Comparison of ENCODE assay signal across 16 cellular contexts in genomic region chr1:177928194-177928593, GRCh38. TPM values are rescaled to one million over a fixed set of nuclear protein-coding genes. Genes with fewer than 3 reads are reported as not detected.
A peak's percentile ranks its signal among the peaks of the same experiment; 100 is the strongest.
DNase-seq lines count a peak whose midpoint lies in the region; ATAC-seq, FAIRE-seq and TF ChIP-seq lines count a peak whose summit lies in the region.
"Had no signal": no experiment of that assay in that cellular context is flagged by ENCODE, and none has a peak within 500 bp of the region (broad histone marks: within the 10 kb centered on the region; RNA-seq: fewer than 3 reads in every experiment).

No MANE protein-coding gene starts in this region.

- DNase-seq in NOMO-1 (lab: John Stamatoyannopoulos, UW; ENCODE audit: unreplicated experiment in 2 of 2) (peak; percentile 1 to 22), NOMO-1 treated with dmso at 0.1 percent for 144 hours (lab: John Stamatoyannopoulos, UW; ENCODE audit: unreplicated experiment) (no peak), foreskin keratinocyte (peak in 1 of 2 donors; percentile 50), urothelium cell line (ENCODE audit: low spot score) (peak; percentile 17), mesothelial cell of epicardium (ENCODE audit: low spot score in 2 of 2, unreplicated experiment in 2 of 2) (no peak)
- DNase-seq in effector CD4-positive, alpha-beta T cell = no peak
- no peak for DNase-seq in stimulated activated CD4-positive, alpha-beta T cell treated with anti-CD3 and anti-CD28 coated beads, Interleukin-4, amount 100 ng/mL, for 1 hour
- DNase-seq: activated CD8-positive, alpha-beta T cell treated with anti-CD3 and anti-CD28 coated beads for 36 hours; activated gamma-delta T cell treated with Interleukin-2 at 50 U/mL for 16 hours; AML-193; heart left ventricle; NCI-H1092 treated with DMSO at 0.1 percent for 48 hours; retina had no signal

- H3K4me3 Mint-ChIP-seq in mesothelial cell of epicardium = no peak overlapping the region
- H3K4me3 Mint-ChIP-seq: activated CD8-positive, alpha-beta T cell treated with anti-CD3 and anti-CD28 coated beads for 36 hours; memory B cell; T-helper 1 cell treated with Interleukin-12 subunit alpha and Interleukin-12 subunit beta and Interleukin-4 antibody, amounts not matched to agents 30 μg/mL and 1 μg/mL, for 36 hours had no signal

- H3K9me3 Mint-ChIP-seq in mesothelial cell of epicardium = no peaks in the 10 kb centered on the region
- H3K9me3 Mint-ChIP-seq: activated CD8-positive, alpha-beta T cell treated with anti-CD3 and anti-CD28 coated beads for 36 hours; memory B cell; T-helper 1 cell treated with Interleukin-12 subunit alpha and Interleukin-12 subunit beta and Interleukin-4 antibody, amounts not matched to agents 30 μg/mL and 1 μg/mL, for 36 hours had no signal

- FAIRE-seq in urothelium cell line (lab: Jason Lieb, UNC) = no peak

- H3K27ac Mint-ChIP-seq in mesothelial cell of epicardium = no peak overlapping the region
- H3K27ac Mint-ChIP-seq: activated CD8-positive, alpha-beta T cell treated with anti-CD3 and anti-CD28 coated beads for 36 hours; memory B cell; T-helper 1 cell treated with Interleukin-12 subunit alpha and Interleukin-12 subunit beta and Interleukin-4 antibody, amounts not matched to agents 30 μg/mL and 1 μg/mL, for 36 hours had no signal

- peaks cover 2% of the 10 kb centered on the region for H3K36me3 Mint-ChIP-seq in mesothelial cell of epicardium
- H3K36me3 Mint-ChIP-seq: memory B cell had no signal

- H3K27me3 Mint-ChIP-seq in mesothelial cell of epicardium (ENCODE audit: low read depth) = no peaks in the 10 kb centered on the region
- H3K27me3 Mint-ChIP-seq: activated CD8-positive, alpha-beta T cell treated with anti-CD3 and anti-CD28 coated beads for 36 hours had no signal

- TF ChIP-seq CTCF in VCaP (conservative IDR thresholded peaks at IDR 0.05) = peak; percentile 53
- peak; percentile 57 for TF ChIP-seq CTCF in foreskin keratinocyte (conservative IDR thresholded peaks at IDR 0.05)
- TF ChIP-seq CTCF in mesothelial cell of epicardium (IDR thresholded peaks at IDR 0.05; ENCODE audit: unreplicated experiment) = no peak

- no peaks in the 10 kb centered on the region for H3K4me1 Mint-ChIP-seq in mesothelial cell of epicardium
- H3K4me1 Mint-ChIP-seq: memory B cell had no signal

- H3K4me1 ChIP-seq in foreskin keratinocyte = peaks cover 20% of the 10 kb centered on the region
- H3K4me1 ChIP-seq: heart left ventricle had no signal

- no peak overlapping the region for H3K27ac ChIP-seq in VCaP
- H3K27ac ChIP-seq in foreskin keratinocyte = no peak overlapping the region
- H3K27ac ChIP-seq: heart left ventricle had no signal

- ATAC-seq in foreskin keratinocyte = peak; percentile 20
- ATAC-seq: activated CD8-positive, alpha-beta T cell treated with anti-CD3 and anti-CD28 coated beads for 36 hours; heart left ventricle had no signal

- no peaks in the 10 kb centered on the region for H3K27me3 ChIP-seq in foreskin keratinocyte
- H3K27me3 ChIP-seq: heart left ventricle had no signal

RNA-seq across cellular contexts. Expression of gene SEC16B, which starts 41.7 kb away (rescaled TPM):
- total RNA-seq in foreskin keratinocyte (0.35 and 1.1 TPM in 2 replicates), mesothelial cell of epicardium (3.1 to 3.7 TPM (median 3.2 TPM) in 3 replicates)
- 0.16 and 0.39 TPM in 2 replicates for polyA plus RNA-seq in foreskin keratinocyte
- total RNA-seq: activated CD8-positive, alpha-beta T cell treated with anti-CD3 and anti-CD28 coated beads for 36 hours had no signal

Comparison
In these comparisons a context has a peak if more than half of its experiments do, and no peak if none do; other contexts are left out.
1. DNase-seq: peak in NOMO-1 (2 of 2) and urothelium cell line (single experiment); none in NOMO-1 treated with dmso at 0.1 percent for 144 hours (single experiment), effector CD4-positive, alpha-beta T cell (single experiment), stimulated activated CD4-positive, alpha-beta T cell treated with anti-CD3 and anti-CD28 coated beads, Interleukin-4, amount 100 ng/mL, for 1 hour (single experiment) and mesothelial cell of epicardium (0 of 2).